8 cellular contexts compared by ENCODE assay signal in genomic region chr2:240434728-240435456, GRCh38. TPM values are rescaled to one million over a fixed set of nuclear protein-coding genes. Genes with fewer than 3 reads are reported as not detected.
DNase-seq lines count a peak whose midpoint lies in the region; ATAC-seq, FAIRE-seq and TF ChIP-seq lines count a peak whose summit lies in the region.

No MANE protein-coding gene starts in this region.

- H4K20me1 ChIP-seq in OCI-LY3 (ENCODE audit: insufficient read depth, low read length), result no peaks in the 10 kb centered on the region

- FAIRE-seq in A549 (lab: Jason Lieb, UNC), result no peak

- TF ChIP-seq POLR2A in A549 (IDR thresholded peaks at IDR 0.05; ENCODE audit: low read length) (peak; percentile 60), esophagus squamous epithelium (IDR thresholded peaks at IDR 0.05) (peak in 2 of 4 donors; percentile 34 to 68)

- H3K4me1 ChIP-seq in A549 (peaks cover 48% of the 10 kb centered on the region), OCI-LY3 (ENCODE audit: low read length) (no peaks in the 10 kb centered on the region), esophagus squamous epithelium (peaks cover 42 to 72% (median 50%) of the 10 kb centered on the region in 3 donors)

- H3K27me3 Mint-ChIP-seq in activated T-cell treated with anti-CD3 and anti-CD28 coated beads, Interleukin-2, amount 50 U/mL, for 72 hours (ENCODE audit: low read depth), result peaks cover 29% of the 10 kb centered on the region

- 0 out of 5 replicates have a peak, but pooled peaks of 1 of the 2 experiments have one; percentile 11 for TF ChIP-seq RAD21 in A549 (conservative IDR thresholded peaks at IDR 0.05 in 1 of 2, IDR thresholded peaks at IDR 0.05 in 1 of 2)

- H3K27me3 ChIP-seq in OCI-LY3 (ENCODE audit: low read depth, low read length) (no peaks in the 10 kb centered on the region), esophagus squamous epithelium (peaks cover 0 to 42% (median 0%) of the 10 kb centered on the region in 4 donors)

- H3K9me3 ChIP-seq in A549, result no peaks in the 10 kb centered on the region
- no peaks in the 10 kb centered on the region for H3K9me3 ChIP-seq in OCI-LY3 (ENCODE audit: insufficient read depth, low read length)
- H3K9me3 ChIP-seq in esophagus squamous epithelium, result no peaks in the 10 kb centered on the region

- intact Hi-C loops in esophagus squamous epithelium (cut with DNase I), result no loop called here

- CTCF ChIA-PET in A549 (lab: Yijun Ruan, JAX), result interaction anchor here (0.6 to 3.3 kb wide), 5 partner anchors 8 to 202 kb away, joined by 3 to 52 read pairs (median 4); no protein-coding TSS in a partner anchor

- ATAC-seq in A549 (peak; percentile 39 to 51), GM18907 (IDR thresholded peaks at IDR 0.05; ENCODE audit: unreplicated experiment) (peak; percentile 50), HG03521 (IDR thresholded peaks at IDR 0.05; ENCODE audit: unreplicated experiment) (peak; percentile 57)
- ATAC-seq in activated T-cell treated with anti-CD3 and anti-CD28 coated beads, Interleukin-2, amount 50 U/mL, for 72 hours (replicated peaks in 1 of 2), result peak; percentile 75 to 77

- H3K9ac ChIP-seq in OCI-LY3 (ENCODE audit: low read length), result peak overlapping the region; percentile 94

- no peaks in the 10 kb centered on the region for H3K9me3 Mint-ChIP-seq in activated T-cell treated with anti-CD3 and anti-CD28 coated beads, Interleukin-2, amount 50 U/mL, for 72 hours

- H3K27ac ChIP-seq in A549 (peak overlapping the region; percentile 97 to 99), OCI-LY3 (ENCODE audit: low read length) (no peak overlapping the region; the same call in 1 of the 2 replicates), esophagus squamous epithelium (peak overlapping the region; percentile 93 to 99 (median 98))

- H3K4me3 Mint-ChIP-seq in activated T-cell treated with anti-CD3 and anti-CD28 coated beads, Interleukin-2, amount 50 U/mL, for 72 hours, result peak overlapping the region; percentile 86 to 90

- H3K4me1 Mint-ChIP-seq in activated T-cell treated with anti-CD3 and anti-CD28 coated beads, Interleukin-2, amount 50 U/mL, for 72 hours (ENCODE audit: low read depth), result peaks cover 12% of the 10 kb centered on the region

- H3K36me3 Mint-ChIP-seq in activated T-cell treated with anti-CD3 and anti-CD28 coated beads, Interleukin-2, amount 50 U/mL, for 72 hours (ENCODE audit: insufficient read depth in 2 of 2), result no peaks in the 10 kb centered on the region

- TF ChIP-seq EP300 in A549 (IDR thresholded peaks at IDR 0.05), result peak in 1 of 2 experiments; percentile 31; a peak in 1 of 5 replicates

- POLR2A ChIA-PET in A549 (lab: Yijun Ruan, JAX), result interaction anchor here (0.8 to 3.3 kb wide), 7 partner anchors 48 to 202 kb away, joined by 3 to 22 read pairs (median 7); no protein-coding TSS in a partner anchor

- WGBS in A549 (ENCODE audit: missing lambda C conversion rate), result 4% methylated on average over 7 of the region's 71 CpGs
- WGBS in esophagus squamous epithelium, 2 donors, result 0 to 2% methylated on average over 9 to 16 of the region's 71 CpGs

- H3K4me3 ChIP-seq in A549, result peak overlapping the region; percentile 90
- H3K4me3 ChIP-seq in OCI-LY3 (ENCODE audit: low read length), result peak overlapping the region; percentile 98
- peak overlapping the region; percentile 63 to 90 (median 72) for H3K4me3 ChIP-seq in esophagus squamous epithelium

- DNase-seq in A549 (ENCODE audit: low read depth in 1 of 2, low spot score in 1 of 2), result peak; percentile 90 to 91
- peak; percentile 89 to 90 for DNase-seq in activated T-cell treated with anti-CD3 and anti-CD28 coated beads, Interleukin-2, amount 50 U/mL, for 72 hours
- DNase-seq in esophagus squamous epithelium (lab: John Stamatoyannopoulos, UW), result peak; percentile 26
- peak; percentile 99 for DNase-seq in myocyte (ENCODE audit: low read depth)
- peak; percentile 72 for DNase-seq in stimulated activated CD8-positive, alpha-beta memory T cell treated with anti-CD3 and anti-CD28 coated beads, Interleukin-7, amount 100 ng/mL, for 24 hours (ENCODE audit: low read depth)

- H3K36me3 ChIP-seq in OCI-LY3 (replicated peaks; ENCODE audit: low read depth, low read length) (no peaks in the 10 kb centered on the region), esophagus squamous epithelium (peaks cover 0 to 3% (median 0%) of the 10 kb centered on the region in 3 donors)

- peak overlapping the region; percentile 94 for H2AFZ ChIP-seq in OCI-LY3 (ENCODE audit: low read depth, low read length)

- H3K79me2 ChIP-seq in OCI-LY3 (ENCODE audit: low read length), result no peaks in the 10 kb centered on the region

- H3K27ac Mint-ChIP-seq in activated T-cell treated with anti-CD3 and anti-CD28 coated beads, Interleukin-2, amount 50 U/mL, for 72 hours, result no peak overlapping the region

- TF ChIP-seq CTCF in A549 (IDR thresholded peaks at IDR 0.05) (no peak), OCI-LY3 (IDR thresholded peaks at IDR 0.05; ENCODE audit: low read depth, low read length) (no peak), esophagus squamous epithelium (IDR thresholded peaks at IDR 0.05) (no peak)

- H3K4me2 ChIP-seq in A549 (peak overlapping the region; percentile 97), OCI-LY3 (ENCODE audit: low read length) (peak overlapping the region; percentile 98)

TF ChIP-seq in A549, 52 proteins besides CTCF, POLR2A, EP300 and RAD21 (continues in another document):
- TF ChIP-seq HOXB13 (CRISPR knock-in tag; IDR thresholded peaks at IDR 0.05; ENCODE audit: low read depth), result no peak
- no peak for TF ChIP-seq MAZ (IDR thresholded peaks at IDR 0.05; ENCODE audit: borderline replicate concordance, low read depth, low read length)
- no peak for TF ChIP-seq HOXA7 (CRISPR knock-in tag; IDR thresholded peaks at IDR 0.05)
- TF ChIP-seq MAX (IDR thresholded peaks at IDR 0.05), result peak; percentile 8
- TF ChIP-seq JUNB (IDR thresholded peaks at IDR 0.05), result no peak
- TF ChIP-seq FOXS1 (CRISPR knock-in tag; IDR thresholded peaks at IDR 0.05), result no peak
- no peak for TF ChIP-seq ESRRA (IDR thresholded peaks at IDR 0.05; ENCODE audit: borderline replicate concordance, low read length)
- TF ChIP-seq HOXB5 (CRISPR knock-in tag; IDR thresholded peaks at IDR 0.05), result no peak
- no peak for TF ChIP-seq MYC (IDR thresholded peaks at IDR 0.05; ENCODE audit: borderline replicate concordance, low read length)
- TF ChIP-seq PHF8 (IDR thresholded peaks at IDR 0.05; ENCODE audit: borderline replicate concordance, low read depth), result peak; percentile 66; the same call in 1 of the 2 replicates
- TF ChIP-seq RNF2 (IDR thresholded peaks at IDR 0.05; ENCODE audit: borderline replicate concordance, low read depth), result no peak
- TF ChIP-seq MAFK (IDR thresholded peaks at IDR 0.05; ENCODE audit: partially characterized antibody), result no peak
- no peak for TF ChIP-seq RCOR1 (IDR thresholded peaks at IDR 0.05; ENCODE audit: low read depth, low read length)
- TF ChIP-seq CHD2 (IDR thresholded peaks at IDR 0.05; ENCODE audit: low read length, partially characterized antibody), result peak; percentile 30
- no peak for TF ChIP-seq POLR2AphosphoS2 (conservative IDR thresholded peaks at IDR 0.05; ENCODE audit: low read length)
- no peak for TF ChIP-seq CEBPB (IDR thresholded peaks at IDR 0.05)
- no peak for TF ChIP-seq EHF (CRISPR knock-in tag; IDR thresholded peaks at IDR 0.05)
- no peak for TF ChIP-seq RARB (CRISPR knock-in tag; IDR thresholded peaks at IDR 0.05)
- no peak for TF ChIP-seq HES2 (IDR thresholded peaks at IDR 0.05)
- no peak for TF ChIP-seq SREBF2 (IDR thresholded peaks at IDR 0.05)
- no peak for TF ChIP-seq TP53 (CRISPR knock-in tag; IDR thresholded peaks at IDR 0.05)
- no peak for TF ChIP-seq KDM5A (IDR thresholded peaks at IDR 0.05)
- TF ChIP-seq NFE2L2 (conservative IDR thresholded peaks at IDR 0.05; ENCODE audit: low read length), result no peak
- no peak for TF ChIP-seq ZFP36 (IDR thresholded peaks at IDR 0.05; ENCODE audit: borderline replicate concordance, partially characterized antibody)
- TF ChIP-seq, protein P1, sequence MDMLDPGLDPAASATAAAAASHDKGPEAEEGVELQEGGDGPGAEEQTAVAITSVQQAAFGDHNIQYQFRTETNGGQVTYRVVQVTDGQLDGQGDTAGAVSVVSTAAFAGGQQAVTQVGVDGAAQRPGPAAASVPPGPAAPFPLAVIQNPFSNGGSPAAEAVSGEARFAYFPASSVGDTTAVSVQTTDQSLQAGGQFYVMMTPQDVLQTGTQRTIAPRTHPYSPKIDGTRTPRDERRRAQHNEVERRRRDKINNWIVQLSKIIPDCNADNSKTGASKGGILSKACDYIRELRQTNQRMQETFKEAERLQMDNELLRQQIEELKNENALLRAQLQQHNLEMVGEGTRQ (IDR thresholded peaks at IDR 0.05), result no peak

RNA-seq across cellular contexts. Expression of gene GPC1, which starts 0.6 kb away (rescaled TPM):
- polyA plus RNA-seq in A549 (2011; rRNA removed), result 19.8 and 22.7 TPM in 2 replicates
- polyA plus RNA-seq in A549 (2012; cell fraction: cytosol; rRNA removed), result 75.3 and 114 TPM in 2 replicates
- 235 and 362 TPM in 2 replicates for polyA plus RNA-seq in A549 (2012; cell fraction: nucleus; rRNA removed)
- polyA plus RNA-seq in A549 (2017; fragmentation: RNase III; extraction: RNeasy Plus Mini Kit Qiagen cat#74134 plus additional on column Dnase treatment), result 93.5 to 107 TPM (median 97.7 TPM) in 3 replicates
- 19.8 and 36.6 TPM in 2 replicates for polyA minus RNA-seq in A549 (2011; rRNA and poly(A)+ RNA removed)
- total RNA-seq in activated T-cell treated with anti-CD3 and anti-CD28 coated beads, Interleukin-2, amount 50 U/mL, for 72 hours, result 1 to 10 TPM; 3.2 to 3.6 TPM
- total RNA-seq in esophagus squamous epithelium, result 100 to 1,000 TPM in 1 of 4 donors, 10 to 100 TPM in 3; 59.3 to 129 (median 78.6) TPM
- total RNA-seq in myocyte, result 757 and 1,139 TPM in 2 replicates
- 811 TPM for polyA plus RNA-seq in myocyte (2012)

Comparison
In these comparisons a context has a peak if more than half of its experiments do, and no peak if none do; other contexts are left out.
1. DNase-seq: peak in every context shown above with its lines; median percentile 99 in myocyte; 90 in A549; 90 in activated T-cell treated with anti-CD3 and anti-CD28 coated beads, Interleukin-2, amount 50 U/mL, for 72 hours; 72 in stimulated activated CD8-positive, alpha-beta memory T cell treated with anti-CD3 and anti-CD28 coated beads, Interleukin-7, amount 100 ng/mL, for 24 hours; 26 in esophagus squamous epithelium.
2. RNA of gene GPC1, which starts 0.6 kb away (total RNA-seq): 757 to 1,139 TPM in myocyte and 59.3 to 129 TPM in esophagus squamous epithelium; 3.2 to 3.6 TPM in activated T-cell treated with anti-CD3 and anti-CD28 coated beads, Interleukin-2, amount 50 U/mL, for 72 hours; every median in the first group is over 10 times any median in the second.
3. Peak in every context shown above with its lines, with median percentiles within 50 percentile points of each other: ATAC-seq and H3K4me3 ChIP-seq.